In the genomic region with DNA sequence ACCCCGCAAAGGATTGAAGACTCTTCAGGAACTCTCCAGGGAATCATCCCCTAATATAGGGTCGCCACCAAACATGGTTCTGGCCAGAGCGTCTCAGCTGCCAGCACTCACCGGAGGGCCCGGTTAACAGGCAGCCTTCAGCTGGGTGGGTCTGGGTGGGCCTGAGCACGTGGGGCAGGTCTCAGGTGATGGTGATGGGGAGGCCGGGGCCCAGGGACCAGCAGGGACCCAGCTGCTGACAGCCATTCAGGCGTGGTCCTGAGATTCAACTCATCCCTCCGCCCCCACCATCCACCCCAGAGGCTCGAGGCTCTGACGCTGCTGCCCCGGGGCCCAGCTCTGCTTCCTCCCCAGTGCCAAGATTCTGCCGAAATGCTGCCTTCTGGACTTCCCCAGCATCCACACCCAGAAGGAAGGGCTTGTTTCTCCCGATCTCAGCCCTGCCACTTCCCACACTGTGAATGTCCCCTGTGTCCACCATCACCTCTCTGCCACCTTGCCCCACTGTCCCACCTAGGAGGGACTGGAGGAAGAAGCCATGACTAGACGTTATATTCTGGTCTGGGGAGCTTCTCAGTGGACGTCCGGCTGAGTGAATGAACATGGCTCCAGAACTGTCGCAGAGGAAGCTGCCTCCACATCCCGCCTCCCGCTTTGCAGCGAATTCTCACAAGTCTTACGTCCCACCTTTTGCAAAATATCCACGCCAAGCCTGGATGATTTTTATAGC, we compare ENCODE assay signal across 18 cellular contexts.
"Had no signal": no experiment of that assay in that cellular context is flagged by ENCODE, and none has a peak within 500 bp of the region (broad histone marks: within the 10 kb centered on the region; RNA-seq: fewer than 3 reads in every experiment).

No MANE protein-coding gene starts in this region.

- H3K79me2 ChIP-seq: hepatocyte had no signal

- H3K4me1 ChIP-seq: colonic mucosa, esophagus muscularis mucosa, foreskin keratinocyte, gastroesophageal sphincter, heart left ventricle, left lung had no signal

- H3K9me3 ChIP-seq: colonic mucosa, esophagus muscularis mucosa, gastroesophageal sphincter, heart left ventricle, left lung, mucosa of descending colon had no signal

- H2AFZ ChIP-seq: hepatocyte had no signal

- H3K36me3 ChIP-seq: colonic mucosa, esophagus muscularis mucosa, gastroesophageal sphincter, heart left ventricle, left lung had no signal

- DNase-seq: colonic mucosa; cortex of kidney; effector CD4-positive, alpha-beta T cell; effector memory CD4-positive, alpha-beta T cell; foreskin keratinocyte; heart left ventricle; left cardiac atrium; left lung; left ventricle myocardium superior; mammary epithelial cell; mesendoderm; mucosa of descending colon; naive B cell had no signal

- H3K4me3 ChIP-seq: colonic mucosa, dorsolateral prefrontal cortex, esophagus muscularis mucosa, gastroesophageal sphincter, heart left ventricle, hepatocyte, left lung, lung, mucosa of descending colon had no signal

- H3K4me2 ChIP-seq: hepatocyte had no signal

- ATAC-seq: foreskin keratinocyte, gastroesophageal sphincter, heart left ventricle, left cardiac atrium, left lung, left ventricle myocardium superior, mucosa of descending colon had no signal

- H3K27ac ChIP-seq: colonic mucosa, dorsolateral prefrontal cortex, esophagus muscularis mucosa, foreskin keratinocyte, gastroesophageal sphincter, heart left ventricle, hepatocyte, left lung had no signal

- H3K27me3 ChIP-seq: colonic mucosa, foreskin keratinocyte, hepatocyte had no signal
